Comparison of ENCODE assay signal across 8 cellular contexts in the genomic region with DNA sequence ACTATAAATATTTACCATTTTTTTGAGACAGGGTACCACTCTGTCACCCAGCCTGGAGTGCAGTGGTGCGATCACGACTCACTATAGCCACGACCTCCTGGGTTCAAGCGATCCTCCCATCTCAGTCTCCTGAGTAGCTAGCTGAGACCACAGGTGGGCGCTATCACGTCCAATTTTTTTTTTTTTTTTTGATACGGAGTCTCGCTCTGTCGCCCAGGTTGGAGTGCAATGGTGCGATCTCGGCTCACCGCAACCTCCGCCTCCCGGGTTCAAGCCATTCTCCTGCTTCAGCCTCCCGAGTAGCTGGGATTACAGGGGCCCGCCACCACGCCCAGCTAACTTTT. TPM values are rescaled to one million over a fixed set of nuclear protein-coding genes. Genes with fewer than 3 reads are reported as not detected.
A peak's percentile ranks its signal among the peaks of the same experiment; 100 is the strongest.
DNase-seq lines count a peak whose midpoint lies in the region; ATAC-seq and TF ChIP-seq lines count a peak whose summit lies in the region.
"Not testable (repeated sequence)": the region's sequence is repeated elsewhere in the genome, so short reads cannot be mapped to it uniquely, and the experiment has no call there.

No MANE protein-coding gene starts in this region.

- not testable (repeated sequence) for H3K36me3 ChIP-seq in BE2C; esophagus (ENCODE audit: control insufficient read depth in 2 of 2, insufficient read depth in 2 of 2, low read length in 1 of 2); mesendoderm (ENCODE audit: control insufficient read depth, insufficient read depth, low read length)

- H3K9ac ChIP-seq in mesendoderm (ENCODE audit: low read length): peak overlapping the region; percentile 80

- not testable (repeated sequence) for H3K9me3 ChIP-seq in BE2C; esophagus (ENCODE audit: control insufficient read depth in 2 of 2, insufficient read depth in 1 of 2, low read depth in 1 of 2, low read length in 1 of 2)

- H4K5ac ChIP-seq in mesendoderm (ENCODE audit: low read length): not testable (repeated sequence)

- 29 to 30% methylated on average over 17 of the region's 17 CpGs for WGBS in esophagus, 2 donors
- WGBS in mesendoderm (ENCODE audit: extremely low coverage, insufficient coverage, low lambda C conversion rate): no CpG with 5 or more reads among the region's 17 CpGs

- H2BK120ac ChIP-seq in mesendoderm (ENCODE audit: low read depth, low read length): not testable (repeated sequence)

- H2BK5ac ChIP-seq in mesendoderm (ENCODE audit: low read length): not testable (repeated sequence)

- not testable (repeated sequence) for H3K27me3 ChIP-seq in BE2C; esophagus (ENCODE audit: control insufficient read depth in 1 of 2, insufficient read depth in 2 of 2, low read length in 2 of 2); mesendoderm (ENCODE audit: insufficient read depth, low read length, poor library complexity)

- peak; percentile 55 for TF ChIP-seq CTCF in BE2C (IDR thresholded peaks at IDR 0.05; ENCODE audit: low read depth, low read length)

- H3K23ac ChIP-seq in mesendoderm (ENCODE audit: low read length): not testable (repeated sequence)

- H3K4me2 ChIP-seq in mesendoderm (ENCODE audit: low read length): not testable (repeated sequence)

- H3K79me2 ChIP-seq in mesendoderm (ENCODE audit: control insufficient read depth, insufficient read depth, low read length): peaks cover 13% of the 10 kb centered on the region

- peak; percentile 4 for ATAC-seq in GM21619 (IDR thresholded peaks at IDR 0.05; ENCODE audit: unreplicated experiment)

- peak overlapping the region; percentile 85 for H3K4me3 ChIP-seq in BE2C (ENCODE audit: low read depth, low read length)
- peak overlapping the region; percentile 52 to 97 for H3K4me3 ChIP-seq in esophagus (ENCODE audit: low read depth in 1 of 2, low read length in 2 of 2)
- not testable (repeated sequence) for H3K4me3 ChIP-seq in mesendoderm (ENCODE audit: low read length)

- not testable (repeated sequence) for H3K18ac ChIP-seq in mesendoderm (ENCODE audit: low read length)

- not testable (repeated sequence) for H3K79me1 ChIP-seq in mesendoderm (ENCODE audit: low read length)

- H2AK5ac ChIP-seq in mesendoderm (ENCODE audit: low read length): not testable (repeated sequence)

- H3K27ac ChIP-seq in esophagus (ENCODE audit: low read depth in 2 of 2, low read length in 1 of 2): peak overlapping the region; percentile 95 to 96
- H3K27ac ChIP-seq in mesendoderm (ENCODE audit: low read depth, low read length): not testable (repeated sequence)

- not testable (repeated sequence) for H2BK15ac ChIP-seq in mesendoderm (replicated peaks; ENCODE audit: low read depth)

- peak; percentile 33 for DNase-seq in BE2C
- DNase-seq in NCI-H1694 treated with DMSO at 0.1 percent for 48 hours (lab: John Stamatoyannopoulos, UW): peak; percentile 3
- DNase-seq in SK-MEL-5 (ENCODE audit: low read depth, low spot score): peak; percentile 41
- peak; percentile 11 for DNase-seq in activated gamma-delta T cell treated with Interleukin-2 at 50 U/mL for 16 hours
- DNase-seq in mesendoderm: peak; percentile 41
- DNase-seq in stimulated activated CD4-positive, alpha-beta T cell treated with anti-CD3 and anti-CD28 coated beads, Interleukin-1b, Interleukin-23, amount 100 ng/mL, for 24 hours (ENCODE audit: low read depth in 4 of 4, low spot score in 1 of 4): peak; percentile 7 to 30 (median 12)

- peak overlapping the region; percentile 57 for H4K8ac ChIP-seq in mesendoderm (ENCODE audit: low read depth, low read length)

- not testable (repeated sequence) for H3K4me1 ChIP-seq in BE2C; esophagus (ENCODE audit: control insufficient read depth in 2 of 2, insufficient read depth in 2 of 2, low read length in 1 of 2); mesendoderm (ENCODE audit: control insufficient read depth, low read depth, low read length)

- H3K56ac ChIP-seq in mesendoderm (ENCODE audit: low read length): peak overlapping the region; percentile 15

- not testable (repeated sequence) for H3K4ac ChIP-seq in mesendoderm (ENCODE audit: low read depth, low read length)

- in situ Hi-C loops in SK-MEL-5 (cut with HindIII; ENCODE audit: low pct_unique_long_range_greater_than_20kb, low sequenced_read_pairs): not testable (repeated sequence)

RNA-seq across cellular contexts. Expression of a gene that starts 0.8 kb away (rescaled TPM):
- polyA plus RNA-seq in BE2C (2012; ENCODE audit: insufficient read depth, insufficient read length, low read depth): 406 TPM
- 138 and 139 TPM in 2 replicates for total RNA-seq in SK-MEL-5 (2014; rRNA removed; shearing (Covaris generic))
- polyA plus RNA-seq in SK-MEL-5 (2015; cell fraction: cytosol; rRNA removed): 221 and 295 TPM in 2 replicates
- 50.7 and 54.2 TPM in 2 replicates for polyA plus RNA-seq in SK-MEL-5 (2015; cell fraction: nucleus; rRNA removed)
- polyA plus RNA-seq in esophagus: 100 to 1,000 TPM in 1 of 2 donors, 10 to 100 TPM in 1; 85.6 to 116 TPM
- 307 TPM for polyA plus RNA-seq in mesendoderm (2013, experiment 1 of 2)
- polyA plus RNA-seq in mesendoderm (2013, experiment 2 of 2): 306 TPM

RNA-seq across cellular contexts. Expression of a gene that starts 35.4 kb away (rescaled TPM):
- 10.2 TPM for polyA plus RNA-seq in BE2C (2012; ENCODE audit: insufficient read depth, insufficient read length, low read depth)
- 10.6 and 11.0 TPM in 2 replicates for total RNA-seq in SK-MEL-5 (2014; rRNA removed; shearing (Covaris generic))
- polyA plus RNA-seq in SK-MEL-5 (2015; cell fraction: cytosol; rRNA removed): 16.0 and 21.4 TPM in 2 replicates
- 6.8 and 8.6 TPM in 2 replicates for polyA plus RNA-seq in SK-MEL-5 (2015; cell fraction: nucleus; rRNA removed)
- 1 to 10 TPM; 1.2 to 1.7 TPM for polyA plus RNA-seq in esophagus
- polyA plus RNA-seq in mesendoderm (2013, experiment 1 of 2): 8.2 TPM
- polyA plus RNA-seq in mesendoderm (2013, experiment 2 of 2): 8.4 TPM

RNA-seq across cellular contexts. Expression of a gene that starts 59.9 kb away (rescaled TPM):
- 38.0 TPM for polyA plus RNA-seq in BE2C (2012; ENCODE audit: insufficient read depth, insufficient read length, low read depth)
- 34.7 and 37.5 TPM in 2 replicates for total RNA-seq in SK-MEL-5 (2014; rRNA removed; shearing (Covaris generic))
- polyA plus RNA-seq in SK-MEL-5 (2015; cell fraction: cytosol; rRNA removed): 39.8 and 40.1 TPM in 2 replicates
- polyA plus RNA-seq in SK-MEL-5 (2015; cell fraction: nucleus; rRNA removed): 9.1 and 10.1 TPM in 2 replicates
- 10 to 100 TPM; 27.8 to 32.7 TPM for polyA plus RNA-seq in esophagus
- 38.4 TPM for polyA plus RNA-seq in mesendoderm (2013, experiment 1 of 2)
- 37.8 TPM for polyA plus RNA-seq in mesendoderm (2013, experiment 2 of 2)
